ENCODE assay signal across 18 cellular contexts in genomic region chr10:70892631-70893030, GRCh38. TPM values are rescaled to one million over a fixed set of nuclear protein-coding genes. Genes with fewer than 3 reads are reported as not detected.
DNase-seq lines count a peak whose midpoint lies in the region; ATAC-seq and TF ChIP-seq lines count a peak whose summit lies in the region.
"Had no signal": no experiment of that assay in that cellular context is flagged by ENCODE, and none has a peak within 500 bp of the region (broad histone marks: within the 10 kb centered on the region; RNA-seq: fewer than 3 reads in every experiment).

No MANE protein-coding gene starts in this region.

- intact Hi-C loops in sigmoid colon (cut with DNase I) (no loop called here), upper lobe of right lung (cut with DNase I) (no loop called here)

- peak overlapping the region; percentile 3 for H3K4me3 Mint-ChIP-seq in endothelial cell (ENCODE audit: unreplicated experiment)
- H3K4me3 Mint-ChIP-seq: CD4-positive, alpha-beta memory T cell; GM23338; HFFc6 had no signal

- H3K4me1 Mint-ChIP-seq in endothelial cell (ENCODE audit: unreplicated experiment) = peaks cover 14% of the 10 kb centered on the region

- H3K4me3 ChIP-seq in fibroblast of mammary gland (ENCODE audit: control insufficient read depth, low read depth, low read length) = no peak overlapping the region
- H3K4me3 ChIP-seq in osteoblast (ENCODE audit: insufficient read depth, low read length) = no peak overlapping the region
- H3K4me3 ChIP-seq in sigmoid colon = no peak overlapping the region
- H3K4me3 ChIP-seq in upper lobe of right lung = no peak overlapping the region
- H3K4me3 ChIP-seq: GM23338, HAP-1 had no signal

- WGBS in sigmoid colon, 2 donors = 91 to 92% methylated on average over 4 of the region's 4 CpGs

- H3K36me3 ChIP-seq in osteoblast (ENCODE audit: insufficient read depth, low read length) (no peaks in the 10 kb centered on the region), sigmoid colon (no peaks in the 10 kb centered on the region), upper lobe of right lung (no peaks in the 10 kb centered on the region)
- H3K36me3 ChIP-seq: HAP-1 had no signal

- no peaks in the 10 kb centered on the region for H4K20me1 ChIP-seq in osteoblast (ENCODE audit: insufficient read depth, low read length)

- DNase-seq in endothelial cell (ENCODE audit: low spot score) = no peak
- DNase-seq in fibroblast of mammary gland (ENCODE audit: low read depth) = peak; percentile 41
- peak; percentile 48 for DNase-seq in osteoblast (ENCODE audit: insufficient read length, low spot score, missing footprints)
- peak; percentile 29 for DNase-seq in sigmoid colon
- DNase-seq in NK-92 (lab: John Stamatoyannopoulos, UW; ENCODE audit: unreplicated experiment) = no peak
- no peak for DNase-seq in activated CD4-positive, alpha-beta T cell treated with anti-CD3 and anti-CD28 coated beads for 48 hours
- DNase-seq in upper lobe of right lung = no peak
- DNase-seq in NCI-H1694 treated with DMSO at 0.1 percent for 48 hours (lab: John Stamatoyannopoulos, UW) = no peak
- DNase-seq: C1 segment of cervical spinal cord; Caco-2; CD4-positive, alpha-beta memory T cell; DMS153; DMS79; EL; GDM1; HFFc6 had no signal

- peaks cover 5% of the 10 kb centered on the region for H3K27me3 Mint-ChIP-seq in endothelial cell (ENCODE audit: unreplicated experiment)
- H3K27me3 Mint-ChIP-seq: CD4-positive, alpha-beta memory T cell had no signal

- H3K36me3 Mint-ChIP-seq in endothelial cell (ENCODE audit: low read depth, unreplicated experiment) = no peaks in the 10 kb centered on the region
- H3K36me3 Mint-ChIP-seq: CD4-positive, alpha-beta memory T cell had no signal

- H3K27ac ChIP-seq in osteoblast (ENCODE audit: low read depth, low read length) = no peak overlapping the region
- no peak overlapping the region for H3K27ac ChIP-seq in sigmoid colon
- H3K27ac ChIP-seq in upper lobe of right lung = no peak overlapping the region

- H3K27me3 ChIP-seq in osteoblast (ENCODE audit: insufficient read depth, low read length) (peaks cover 8% of the 10 kb centered on the region), sigmoid colon (no peaks in the 10 kb centered on the region), upper lobe of right lung (no peaks in the 10 kb centered on the region)

- peaks cover 6% of the 10 kb centered on the region for H3K4me1 ChIP-seq in osteoblast (ENCODE audit: insufficient read depth, low read length)
- H3K4me1 ChIP-seq in sigmoid colon = peaks cover 0 to 15% (median 8%) of the 10 kb centered on the region in 4 donors
- peaks cover 7% of the 10 kb centered on the region for H3K4me1 ChIP-seq in upper lobe of right lung

- ATAC-seq in upper lobe of right lung = no peak
- ATAC-seq: GM23338 had no signal

- H3K9me3 ChIP-seq in osteoblast (ENCODE audit: low read depth, low read length) = no peaks in the 10 kb centered on the region
- H3K9me3 ChIP-seq in sigmoid colon = no peaks in the 10 kb centered on the region
- no peaks in the 10 kb centered on the region for H3K9me3 ChIP-seq in upper lobe of right lung
- H3K9me3 ChIP-seq: Caco-2, HAP-1 had no signal

- H3K27ac Mint-ChIP-seq in endothelial cell (ENCODE audit: unreplicated experiment) = no peak overlapping the region
- H3K27ac Mint-ChIP-seq: CD4-positive, alpha-beta memory T cell; GM23338; HFFc6 had no signal

- no peak for TF ChIP-seq POLR2A in sigmoid colon (IDR thresholded peaks at IDR 0.05)

- no peaks in the 10 kb centered on the region for H3K79me2 ChIP-seq in osteoblast (ENCODE audit: insufficient read depth, low read length)

- H3K9me3 Mint-ChIP-seq in endothelial cell (ENCODE audit: unreplicated experiment) = peaks cover 4% of the 10 kb centered on the region
- H3K9me3 Mint-ChIP-seq: CD4-positive, alpha-beta memory T cell; HFFc6 had no signal

- no peak for TF ChIP-seq EP300 in sigmoid colon (IDR thresholded peaks at IDR 0.05)

- no peak overlapping the region for H2AFZ ChIP-seq in osteoblast (ENCODE audit: low read length)
- H2AFZ ChIP-seq: GM23338 had no signal

- no peak for TF ChIP-seq CTCF in endothelial cell (IDR thresholded peaks at IDR 0.05; ENCODE audit: unreplicated experiment)
- no peak for TF ChIP-seq CTCF in fibroblast of mammary gland (conservative IDR thresholded peaks at IDR 0.05; ENCODE audit: control insufficient read depth, insufficient read depth, low read depth, low read length)
- no peak for TF ChIP-seq CTCF in osteoblast (IDR thresholded peaks at IDR 0.05; ENCODE audit: extremely low read depth, low read depth, low read length)
- TF ChIP-seq CTCF in sigmoid colon (IDR thresholded peaks at IDR 0.05) = no peak
- TF ChIP-seq CTCF in upper lobe of right lung (IDR thresholded peaks at IDR 0.05) = no peak

- H3K4me2 ChIP-seq in osteoblast (ENCODE audit: insufficient read depth, low read length) = no peak overlapping the region
- H3K4me2 ChIP-seq: GM23338 had no signal

RNA-seq across cellular contexts. Expression of gene PCBD1, which starts 4.3 kb away (rescaled TPM):
- total RNA-seq in endothelial cell (ENCODE audit: unreplicated experiment) (23.9 TPM), osteoblast (19.9 and 21.8 TPM in 2 replicates), sigmoid colon (10 to 100 TPM; 82.5 to 98.1 (median 93.1) TPM), upper lobe of right lung (117 TPM)
- polyA plus RNA-seq in sigmoid colon = 100 to 1,000 TPM; 116 to 135 (median 128) TPM

Comparison
In these comparisons a context has a peak if more than half of its experiments do, and no peak if none do; other contexts are left out.
1. DNase-seq: peak in fibroblast of mammary gland (single experiment), osteoblast (single experiment) and sigmoid colon (single experiment); none in endothelial cell (single experiment), NK-92 (single experiment), activated CD4-positive, alpha-beta T cell treated with anti-CD3 and anti-CD28 coated beads for 48 hours (single experiment), upper lobe of right lung (single experiment) and NCI-H1694 treated with DMSO at 0.1 percent for 48 hours (single experiment).